Comparison of ENCODE assay signal across 9 cellular contexts in genomic region chr10:4514445-4515108, GRCh38.
DNase-seq lines count a peak whose midpoint lies in the region; ATAC-seq and TF ChIP-seq lines count a peak whose summit lies in the region.
"Had no signal": no experiment of that assay in that cellular context is flagged by ENCODE, and none has a peak within 500 bp of the region (broad histone marks: within the 10 kb centered on the region; RNA-seq: fewer than 3 reads in every experiment).

No MANE protein-coding gene starts in this region.

- H3K4me1 ChIP-seq in ACC112 (ENCODE audit: control insufficient read depth, insufficient read depth, low read length, unreplicated experiment) (peaks cover 1% of the 10 kb centered on the region), right cardiac atrium (ENCODE audit: control insufficient read depth, insufficient read depth, low read length) (peaks cover 5% of the 10 kb centered on the region)

- H3K9me3 Mint-ChIP-seq in mesothelial cell of epicardium: peaks cover 9% of the 10 kb centered on the region

- H3K27ac Mint-ChIP-seq in mesothelial cell of epicardium: no peak overlapping the region

- no peaks in the 10 kb centered on the region for H3K36me3 Mint-ChIP-seq in mesothelial cell of epicardium

- H3K4me3 Mint-ChIP-seq in mesothelial cell of epicardium: no peak overlapping the region

- H3K4me3 ChIP-seq in ACC112 (ENCODE audit: low read depth, low read length): no peak overlapping the region
- H3K4me3 ChIP-seq in NB4 (ENCODE audit: low read depth, low read length): no peak overlapping the region
- no peak overlapping the region for H3K4me3 ChIP-seq in right cardiac atrium (ENCODE audit: low read length)

- no peak for TF ChIP-seq CTCF in NB4 (IDR thresholded peaks at IDR 0.05; ENCODE audit: low read depth, low read length)
- TF ChIP-seq CTCF in mesothelial cell of epicardium (IDR thresholded peaks at IDR 0.05; ENCODE audit: unreplicated experiment): no peak

- H3K4me1 Mint-ChIP-seq in mesothelial cell of epicardium: peaks cover 23% of the 10 kb centered on the region

- peak; percentile 58 for ATAC-seq in GM21423 (IDR thresholded peaks at IDR 0.05; ENCODE audit: unreplicated experiment)
- ATAC-seq in right cardiac atrium: peak; percentile 75 to 82

- no peak for TF ChIP-seq POLR2A in NB4 (IDR thresholded peaks at IDR 0.05; ENCODE audit: extremely low read depth, insufficient read length)

- DNase-seq in NB4 (ENCODE audit: low read depth): peak; percentile 69
- peak; percentile 66 to 85 (median 68) for DNase-seq in right cardiac atrium
- no peak for DNase-seq in SW 1271 (lab: John Stamatoyannopoulos, UW)
- DNase-seq in LoVo (ENCODE audit: low spot score): no peak
- no peak for DNase-seq in mesothelial cell of epicardium (ENCODE audit: low spot score in 2 of 2, unreplicated experiment in 2 of 2)
- no peak for DNase-seq in NCI-H1930 (lab: John Stamatoyannopoulos, UW)

- H3K27ac ChIP-seq in ACC112 (ENCODE audit: low read depth, low read length) (no peak overlapping the region), right cardiac atrium (ENCODE audit: low read length) (peak overlapping the region; percentile 31)
- H3K27ac ChIP-seq: C4-2B had no signal

- H2AFZ ChIP-seq in ACC112 (ENCODE audit: low read length, unreplicated experiment): peak overlapping the region; percentile 10

- no peaks in the 10 kb centered on the region for H3K9me3 ChIP-seq in right cardiac atrium (ENCODE audit: control insufficient read depth, low read length)

- no peaks in the 10 kb centered on the region for H3K79me2 ChIP-seq in ACC112 (ENCODE audit: control insufficient read depth, insufficient read depth, low read length, unreplicated experiment)

- intact Hi-C loops in right cardiac atrium (cut with DNase I): loop anchor here (5.0 to 10.0 kb wide), 5 partner anchors 130 to 250 kb away; no protein-coding TSS in a partner anchor

- WGBS in right cardiac atrium: 49% methylated on average over 19 of the region's 19 CpGs

- no peaks in the 10 kb centered on the region for H3K27me3 ChIP-seq in ACC112 (ENCODE audit: insufficient read depth, low read length)
- no peaks in the 10 kb centered on the region for H3K27me3 ChIP-seq in right cardiac atrium (ENCODE audit: control insufficient read depth, insufficient read depth)

- no peaks in the 10 kb centered on the region for H3K27me3 Mint-ChIP-seq in mesothelial cell of epicardium (ENCODE audit: low read depth)

- H3K36me3 ChIP-seq in ACC112 (ENCODE audit: insufficient read depth, low read length): no peaks in the 10 kb centered on the region

Comparison
In these comparisons a context has a peak if more than half of its experiments do, and no peak if none do; other contexts are left out.
1. DNase-seq: peak in NB4 (single experiment) and right cardiac atrium (3 of 3); none in SW 1271 (0 of 2), LoVo (single experiment), mesothelial cell of epicardium (0 of 2) and NCI-H1930 (0 of 2).